22 cellular contexts compared by ENCODE assay signal in the genomic region with DNA sequence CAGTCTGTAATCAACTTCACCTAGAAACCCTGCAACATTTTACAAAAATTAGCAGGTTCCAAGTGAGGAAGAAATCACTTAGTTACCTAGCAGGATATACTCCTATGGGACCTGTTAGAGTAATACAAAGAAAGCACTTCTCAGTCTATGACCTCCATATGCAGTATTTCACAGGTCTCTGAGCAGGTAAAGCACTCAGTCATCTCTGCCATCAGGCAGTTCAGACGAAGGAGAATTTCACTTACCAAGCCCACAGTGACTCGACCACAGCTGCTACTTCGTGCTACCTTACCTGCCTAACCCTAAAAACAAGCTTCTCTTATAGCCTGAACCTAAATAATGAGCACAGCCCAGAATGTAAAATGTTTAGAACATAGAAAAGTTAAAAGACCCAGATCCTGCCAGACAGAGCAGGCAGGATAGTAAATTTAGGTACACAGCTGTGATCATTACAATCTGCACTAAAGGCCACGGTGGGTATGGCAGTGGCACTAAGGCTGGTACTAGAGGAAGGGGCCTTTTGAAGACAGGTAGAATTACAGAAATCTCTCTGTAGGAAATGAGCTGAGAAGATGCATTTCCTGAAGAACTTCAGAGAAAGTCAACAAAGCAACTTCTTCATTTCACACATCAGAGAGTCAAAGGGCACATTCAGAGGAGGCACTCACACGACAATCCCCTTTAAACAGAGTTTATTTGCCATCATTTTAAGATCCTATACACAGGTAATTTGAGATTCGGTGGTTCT. TPM values are rescaled to one million over a fixed set of nuclear protein-coding genes. Genes with fewer than 3 reads are reported as not detected.
DNase-seq lines count a peak whose midpoint lies in the region; ATAC-seq and FAIRE-seq lines count a peak whose summit lies in the region.
"Had no signal": no experiment of that assay in that cellular context is flagged by ENCODE, and none has a peak within 500 bp of the region (broad histone marks: within the 10 kb centered on the region; RNA-seq: fewer than 3 reads in every experiment).

No MANE protein-coding gene starts in this region.

- H3K4me1 Mint-ChIP-seq in activated CD4-positive, alpha-beta T cell treated with anti-CD3 and anti-CD28 coated beads, Interleukin-2, amount 10 ng/mL, durations not matched to agents 24 days and 14 days: peaks cover 17% of the 10 kb centered on the region
- peaks cover 27% of the 10 kb centered on the region for H3K4me1 Mint-ChIP-seq in stimulated activated naive CD8-positive, alpha-beta T cell treated with anti-CD3 and anti-CD28 coated beads, Interleukin-15, Interleukin-2, amounts not matched to agents 100 ng/mL and 50 ng/mL, for 24 hours (ENCODE audit: low read depth)

- peak; percentile 89 for FAIRE-seq in urothelium cell line (lab: Jason Lieb, UNC)
- FAIRE-seq: A549 had no signal

- H3K9me3 Mint-ChIP-seq in activated CD4-positive, alpha-beta T cell treated with anti-CD3 and anti-CD28 coated beads, Interleukin-2, amount 10 ng/mL, durations not matched to agents 24 days and 14 days: no peaks in the 10 kb centered on the region
- no peaks in the 10 kb centered on the region for H3K9me3 Mint-ChIP-seq in stimulated activated naive CD8-positive, alpha-beta T cell treated with anti-CD3 and anti-CD28 coated beads, Interleukin-15, Interleukin-2, amounts not matched to agents 100 ng/mL and 50 ng/mL, for 24 hours
- H3K9me3 Mint-ChIP-seq in activated naive CD4-positive, alpha-beta T cell treated with anti-CD3 and anti-CD28 coated beads, Interleukin-2, amount 50 U/mL, for 72 hours: no peaks in the 10 kb centered on the region
- H3K9me3 Mint-ChIP-seq: activated CD4-positive, alpha-beta memory T cell treated with anti-CD3 and anti-CD28 coated beads for 36 hours; nephron had no signal

- peak overlapping the region; percentile 20 for H3K27ac Mint-ChIP-seq in activated CD4-positive, alpha-beta T cell treated with anti-CD3 and anti-CD28 coated beads, Interleukin-2, amount 10 ng/mL, durations not matched to agents 24 days and 14 days
- peak overlapping the region; percentile 30 for H3K27ac Mint-ChIP-seq in stimulated activated naive CD8-positive, alpha-beta T cell treated with anti-CD3 and anti-CD28 coated beads, Interleukin-15, Interleukin-2, amounts not matched to agents 100 ng/mL and 50 ng/mL, for 24 hours
- peak overlapping the region; percentile 18 to 50 for H3K27ac Mint-ChIP-seq in activated naive CD4-positive, alpha-beta T cell treated with anti-CD3 and anti-CD28 coated beads, Interleukin-2, amount 50 U/mL, for 72 hours
- H3K27ac Mint-ChIP-seq: activated CD4-positive, alpha-beta memory T cell treated with anti-CD3 and anti-CD28 coated beads for 36 hours; nephron had no signal

- DNase-seq in activated CD4-positive, alpha-beta T cell treated with anti-CD3 and anti-CD28 coated beads, Interleukin-2, amount 10 ng/mL, durations not matched to agents 24 days and 14 days: no peak
- DNase-seq in activated CD4-positive, alpha-beta T cell treated with anti-CD3 and anti-CD28 coated beads, Interleukin-2, amount 50 U/mL, for 48 hours: no peak
- DNase-seq in stimulated activated naive CD8-positive, alpha-beta T cell treated with anti-CD3 and anti-CD28 coated beads, Interleukin-15, Interleukin-2, amounts not matched to agents 100 U/mL and 50 U/mL, for 24 hours: no peak
- no peak for DNase-seq in activated naive CD4-positive, alpha-beta T cell treated with anti-CD3 and anti-CD28 coated beads, Interleukin-2, amount 50 U/mL, for 72 hours (ENCODE audit: low spot score in 2 of 2)
- DNase-seq in urothelium cell line (ENCODE audit: low spot score) (no peak), cortex of kidney (lab: John Stamatoyannopoulos, UW) (no peak), NCI-H2227 treated with DMSO at 0.1 percent for 48 hours (lab: John Stamatoyannopoulos, UW) (no peak)
- DNase-seq: activated CD4-positive, alpha-beta memory T cell treated with anti-CD3 and anti-CD28 coated beads for 36 hours; anterior cingulate cortex; Caco-2; colonic mucosa; DMS79 treated with DMSO at 0.1 percent for 48 hours; gastrocnemius medialis; left lung; NCI-H1694 treated with DMSO at 0.1 percent for 48 hours; ovary; RPMI8226; testis had no signal

- no peaks in the 10 kb centered on the region for H3K27me3 Mint-ChIP-seq in activated CD4-positive, alpha-beta T cell treated with anti-CD3 and anti-CD28 coated beads, Interleukin-2, amount 10 ng/mL, durations not matched to agents 24 days and 14 days
- H3K27me3 Mint-ChIP-seq in stimulated activated naive CD8-positive, alpha-beta T cell treated with anti-CD3 and anti-CD28 coated beads, Interleukin-15, Interleukin-2, amounts not matched to agents 100 ng/mL and 50 ng/mL, for 24 hours: no peaks in the 10 kb centered on the region
- H3K27me3 Mint-ChIP-seq: activated CD4-positive, alpha-beta memory T cell treated with anti-CD3 and anti-CD28 coated beads for 36 hours had no signal

- intact Hi-C loops in activated CD4-positive, alpha-beta T cell treated with anti-CD3 and anti-CD28 coated beads, Interleukin-2, amount 10 ng/mL, durations not matched to agents 24 days and 14 days (cut with micrococcal nuclease): no loop called here

- H3K4me3 Mint-ChIP-seq in activated CD4-positive, alpha-beta T cell treated with anti-CD3 and anti-CD28 coated beads, Interleukin-2, amount 10 ng/mL, durations not matched to agents 24 days and 14 days: no peak overlapping the region
- H3K4me3 Mint-ChIP-seq in stimulated activated naive CD8-positive, alpha-beta T cell treated with anti-CD3 and anti-CD28 coated beads, Interleukin-15, Interleukin-2, amounts not matched to agents 100 ng/mL and 50 ng/mL, for 24 hours: no peak overlapping the region
- H3K4me3 Mint-ChIP-seq: activated CD4-positive, alpha-beta memory T cell treated with anti-CD3 and anti-CD28 coated beads for 36 hours; nephron had no signal

- ATAC-seq in stimulated activated naive CD8-positive, alpha-beta T cell treated with anti-CD3 and anti-CD28 coated beads, Interleukin-15, Interleukin-2, amounts not matched to agents 100 U/mL and 50 U/mL, for 24 hours: no peak
- ATAC-seq in activated naive CD4-positive, alpha-beta T cell treated with anti-CD3 and anti-CD28 coated beads, Interleukin-2, amount 50 U/mL, for 72 hours: peak in 1 of 2 donors; percentile 67
- ATAC-seq: A549, gastrocnemius medialis, HCT116, left lung had no signal

- peaks cover 57% of the 10 kb centered on the region for H3K36me3 Mint-ChIP-seq in activated CD4-positive, alpha-beta T cell treated with anti-CD3 and anti-CD28 coated beads, Interleukin-2, amount 10 ng/mL, durations not matched to agents 24 days and 14 days (ENCODE audit: low read depth)
- H3K36me3 Mint-ChIP-seq in stimulated activated naive CD8-positive, alpha-beta T cell treated with anti-CD3 and anti-CD28 coated beads, Interleukin-15, Interleukin-2, amounts not matched to agents 100 ng/mL and 50 ng/mL, for 24 hours (ENCODE audit: low read depth): peaks cover 66% of the 10 kb centered on the region
- peaks cover 5 to 39% of the 10 kb centered on the region in 2 donors for H3K36me3 Mint-ChIP-seq in activated naive CD4-positive, alpha-beta T cell treated with anti-CD3 and anti-CD28 coated beads, Interleukin-2, amount 50 U/mL, for 72 hours

RNA-seq across cellular contexts. Expression of a gene that starts 35.7 kb away (rescaled TPM):
- 29.8 and 29.9 TPM in 2 replicates for total RNA-seq in activated CD4-positive, alpha-beta T cell treated with anti-CD3 and anti-CD28 coated beads, Interleukin-2, amount 10 ng/mL, durations not matched to agents 24 days and 14 days
- total RNA-seq in activated naive CD4-positive, alpha-beta T cell treated with anti-CD3 and anti-CD28 coated beads, Interleukin-2, amount 50 U/mL, for 72 hours: 10 to 100 TPM; 37.2 to 41.5 TPM
